9 cellular contexts compared by ENCODE assay signal in the genomic region with DNA sequence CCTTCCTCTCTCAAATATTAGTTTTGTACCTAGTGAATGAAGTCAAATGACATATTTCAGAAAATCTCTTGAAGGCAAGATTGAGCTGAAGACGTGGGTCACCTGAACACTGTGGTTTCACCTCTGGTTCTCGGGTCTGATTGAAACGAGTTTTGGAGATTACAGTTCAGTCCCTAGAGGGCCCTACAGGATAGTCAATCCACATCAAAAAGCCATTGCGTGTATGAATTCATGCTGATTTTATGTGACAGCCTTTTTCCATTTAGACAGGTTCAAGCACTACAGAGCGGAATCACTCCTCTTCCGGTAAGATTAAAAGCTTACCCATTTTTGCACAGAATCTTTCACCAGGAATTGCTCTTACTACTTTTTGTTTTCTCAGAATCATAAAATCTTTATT.
DNase-seq lines count a peak whose midpoint lies in the region; ATAC-seq, FAIRE-seq and TF ChIP-seq lines count a peak whose summit lies in the region.
"Had no signal": no experiment of that assay in that cellular context is flagged by ENCODE, and none has a peak within 500 bp of the region (broad histone marks: within the 10 kb centered on the region; RNA-seq: fewer than 3 reads in every experiment).

No MANE protein-coding gene starts in this region.

- 6% methylated on average over 6 of the region's 6 CpGs for WGBS in A549 (ENCODE audit: missing lambda C conversion rate)

- no peak overlapping the region for H3K4me2 ChIP-seq in A549

- no peak overlapping the region for H3K27ac ChIP-seq in A549

- TF ChIP-seq EP300 in A549 (IDR thresholded peaks at IDR 0.05): no peak

- POLR2A ChIA-PET in A549 (lab: Yijun Ruan, JAX): no interaction called here

- CTCF ChIA-PET in A549 (lab: Yijun Ruan, JAX): interaction anchor here (0.8 to 2.0 kb wide), 14 partner anchors 23 to 904 kb away, joined by 3 to 6 read pairs (median 3); a partner anchor contains a TSS

- H3K9me3 ChIP-seq in A549: no peaks in the 10 kb centered on the region

- FAIRE-seq in A549 (lab: Jason Lieb, UNC) (no peak), RCC 7860 (lab: Jason Lieb, UNC) (no peak)

- TF ChIP-seq POLR2A in A549 (IDR thresholded peaks at IDR 0.05; ENCODE audit: low read length): no peak

- peak in 1 of 2 experiments; percentile 13 for DNase-seq in A549 (ENCODE audit: low read depth in 1 of 2, low spot score in 1 of 2)
- DNase-seq in GM03348 (ENCODE audit: low spot score): peak; percentile 19
- peak; percentile 20 for DNase-seq in RPMI7951 (ENCODE audit: low read depth)
- peak; percentile 44 for DNase-seq in fibroblast of peridontal ligament (ENCODE audit: extremely low read depth)
- no peak for DNase-seq in left lobe of liver (ENCODE audit: low spot score)
- no peak for DNase-seq in RCC 7860 (ENCODE audit: low spot score)
- DNase-seq: stimulated activated CD4-positive, alpha-beta T cell treated with anti-CD3 and anti-CD28 coated beads, Interleukin-2, amount 100 ng/mL, for 24 hours had no signal

- H3K4me3 ChIP-seq in A549: no peak overlapping the region

- TF ChIP-seq RAD21 in A549 (conservative IDR thresholded peaks at IDR 0.05 in 1 of 2, IDR thresholded peaks at IDR 0.05 in 1 of 2): peak; percentile 38 to 55; a peak in 3 of 5 replicates

- TF ChIP-seq CTCF in A549 (IDR thresholded peaks at IDR 0.05): peak; percentile 25; the same call in 2 of the 3 replicates

- ATAC-seq in A549: peak; percentile 66; a peak in 4 of 6 replicates
- ATAC-seq in left lobe of liver: no peak
- no peak for ATAC-seq in HG03565 (IDR thresholded peaks at IDR 0.05; ENCODE audit: unreplicated experiment)
- no peak for ATAC-seq in HG02981 (IDR thresholded peaks at IDR 0.05; ENCODE audit: unreplicated experiment)

- H3K4me1 ChIP-seq in A549: no peaks in the 10 kb centered on the region

TF ChIP-seq in A549, 52 proteins besides CTCF, POLR2A, EP300 and RAD21:
- TF ChIP-seq FOSL2 (IDR thresholded peaks at IDR 0.05) (no peak), FOSL2 (CRISPR knock-in tag; IDR thresholded peaks at IDR 0.05) (no peak), TP53 (CRISPR knock-in tag; IDR thresholded peaks at IDR 0.05) (no peak), RCOR1 (IDR thresholded peaks at IDR 0.05; ENCODE audit: low read depth, low read length) (no peak), ZNF302 (CRISPR knock-in tag; IDR thresholded peaks at IDR 0.05) (no peak), ESRRA (IDR thresholded peaks at IDR 0.05; ENCODE audit: borderline replicate concordance, low read length) (no peak), ZC3H11A (IDR thresholded peaks at IDR 0.05) (no peak), GATA3 (IDR thresholded peaks at IDR 0.05; ENCODE audit: borderline replicate concordance) (no peak), HDAC2 (IDR thresholded peaks at IDR 0.05) (no peak), CHD2 (IDR thresholded peaks at IDR 0.05; ENCODE audit: low read length, partially characterized antibody) (no peak), CEBPB (IDR thresholded peaks at IDR 0.05) (no peak), MAZ (IDR thresholded peaks at IDR 0.05; ENCODE audit: borderline replicate concordance, low read depth, low read length) (no peak)
- TF ChIP-seq, protein P1, sequence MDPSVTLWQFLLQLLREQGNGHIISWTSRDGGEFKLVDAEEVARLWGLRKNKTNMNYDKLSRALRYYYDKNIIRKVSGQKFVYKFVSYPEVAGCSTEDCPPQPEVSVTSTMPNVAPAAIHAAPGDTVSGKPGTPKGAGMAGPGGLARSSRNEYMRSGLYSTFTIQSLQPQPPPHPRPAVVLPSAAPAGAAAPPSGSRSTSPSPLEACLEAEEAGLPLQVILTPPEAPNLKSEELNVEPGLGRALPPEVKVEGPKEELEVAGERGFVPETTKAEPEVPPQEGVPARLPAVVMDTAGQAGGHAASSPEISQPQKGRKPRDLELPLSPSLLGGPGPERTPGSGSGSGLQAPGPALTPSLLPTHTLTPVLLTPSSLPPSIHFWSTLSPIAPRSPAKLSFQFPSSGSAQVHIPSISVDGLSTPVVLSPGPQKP (IDR thresholded peaks at IDR 0.05; ENCODE audit: low read depth, low read length): no peak

Comparison
In these comparisons a context has a peak if more than half of its experiments do, and no peak if none do; other contexts are left out.
1. ATAC-seq: peak in A549 (2 of 2); none in left lobe of liver (single experiment), HG03565 (single experiment) and HG02981 (single experiment).
2. DNase-seq: peak in GM03348 (single experiment), RPMI7951 (single experiment) and fibroblast of peridontal ligament (single experiment); none in left lobe of liver (single experiment) and RCC 7860 (single experiment).